34 cellular contexts compared by ENCODE assay signal in the genomic region with DNA sequence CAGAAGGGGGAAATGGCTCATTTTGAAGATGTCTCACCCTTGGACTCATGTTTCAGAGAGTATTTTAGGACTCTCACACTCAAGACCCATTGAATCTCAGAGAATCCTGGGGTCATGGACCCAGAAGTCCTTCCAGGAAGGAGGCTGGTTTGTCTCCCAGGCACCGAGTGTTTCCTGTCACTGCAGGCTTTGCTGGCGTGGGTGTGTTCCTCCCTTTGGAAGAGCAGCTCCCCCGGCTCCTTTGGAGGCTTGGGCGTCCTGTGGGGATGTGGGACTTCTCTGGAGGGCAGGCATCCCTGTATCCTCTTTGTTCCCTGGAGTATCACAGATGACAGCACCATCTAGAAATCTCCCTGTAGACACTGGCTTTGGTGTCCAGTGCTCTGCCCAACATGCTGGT. TPM values are rescaled to one million over a fixed set of nuclear protein-coding genes. Genes with fewer than 3 reads are reported as not detected.
"Had no signal": no experiment of that assay in that cellular context is flagged by ENCODE, and none has a peak within 500 bp of the region (broad histone marks: within the 10 kb centered on the region; RNA-seq: fewer than 3 reads in every experiment).

No MANE protein-coding gene starts in this region.

- H3K27ac Mint-ChIP-seq: activated B cell treated with CpG ODN at 0.5 μM for 24 hours; activated CD4-positive, alpha-beta memory T cell treated with anti-CD3 and anti-CD28 coated beads for 36 hours; activated naive CD4-positive, alpha-beta T cell treated with anti-CD3 and anti-CD28 coated beads, Interleukin-2, amount 10 ng/mL, durations not matched to agents 7 days and 5 days; activated naive CD8-positive, alpha-beta T cell treated with anti-CD3 and anti-CD28 coated beads for 36 hours; activated T-helper 1 cell treated with anti-CD3 and anti-CD28 coated beads, Interleukin-12 subunit alpha, Interleukin-12 subunit beta, Interleukin-2, Interleukin-4 antibody, amounts not matched to agents 30 ng/mL and 10 ng/mL and 1 ng/mL, durations not matched to agents 14 hours and 24 hours and 36 hours had no signal

- H2AFZ ChIP-seq: PC-9 had no signal

- H3K27me3 Mint-ChIP-seq: activated B cell treated with CpG ODN at 0.5 μM for 24 hours; activated CD4-positive, alpha-beta memory T cell treated with anti-CD3 and anti-CD28 coated beads for 36 hours; activated naive CD4-positive, alpha-beta T cell treated with anti-CD3 and anti-CD28 coated beads, Interleukin-2, amount 10 ng/mL, durations not matched to agents 7 days and 5 days; activated naive CD8-positive, alpha-beta T cell treated with anti-CD3 and anti-CD28 coated beads for 36 hours had no signal

- H3K4me3 ChIP-seq: ascending aorta, PC-9 had no signal

- H3K4me2 ChIP-seq: KMS-11, PC-9 had no signal

- H3K4me3 Mint-ChIP-seq: activated B cell treated with CpG ODN at 0.5 μM for 24 hours; activated CD4-positive, alpha-beta memory T cell treated with anti-CD3 and anti-CD28 coated beads for 36 hours; activated naive CD4-positive, alpha-beta T cell treated with anti-CD3 and anti-CD28 coated beads, Interleukin-2, amount 10 ng/mL, durations not matched to agents 7 days and 5 days; activated naive CD8-positive, alpha-beta T cell treated with anti-CD3 and anti-CD28 coated beads for 36 hours; activated T-cell treated with anti-CD3 and anti-CD28 coated beads, Interleukin-2, amount 50 U/mL, for 4 hours; activated T-helper 1 cell treated with anti-CD3 and anti-CD28 coated beads, Interleukin-12 subunit alpha, Interleukin-12 subunit beta, Interleukin-2, Interleukin-4 antibody, amounts not matched to agents 30 ng/mL and 10 ng/mL and 1 ng/mL, durations not matched to agents 14 hours and 24 hours and 36 hours had no signal

- FAIRE-seq: RCC 7860 had no signal

- H3K9me3 Mint-ChIP-seq: activated B cell treated with CpG ODN at 0.5 μM for 24 hours; activated CD4-positive, alpha-beta memory T cell treated with anti-CD3 and anti-CD28 coated beads for 36 hours; activated naive CD4-positive, alpha-beta T cell treated with anti-CD3 and anti-CD28 coated beads, Interleukin-2, amount 10 ng/mL, durations not matched to agents 7 days and 5 days; activated naive CD8-positive, alpha-beta T cell treated with anti-CD3 and anti-CD28 coated beads for 36 hours; activated T-cell treated with anti-CD3 and anti-CD28 coated beads, Interleukin-2, amount 50 U/mL, for 4 hours; activated T-helper 1 cell treated with anti-CD3 and anti-CD28 coated beads, Interleukin-12 subunit alpha, Interleukin-12 subunit beta, Interleukin-2, Interleukin-4 antibody, amounts not matched to agents 30 ng/mL and 10 ng/mL and 1 ng/mL, durations not matched to agents 14 hours and 24 hours and 36 hours had no signal

- DNase-seq: activated B cell treated with CpG ODN at 0.5 μM for 24 hours; activated CD4-positive, alpha-beta memory T cell treated with anti-CD3 and anti-CD28 coated beads for 36 hours; activated CD4-positive, alpha-beta T cell treated with anti-CD3 and anti-CD28 coated beads for 4 hours; activated CD4-positive, alpha-beta T cell treated with anti-CD3 and anti-CD28 coated beads, Interleukin-2, amount 50 U/mL, for 1 hour; activated CD4-positive, CD25-positive, alpha-beta regulatory T cell treated with anti-CD3 and anti-CD28 coated beads, Interleukin-2, amount 50 U/mL, for 72 hours; activated CD8-positive, alpha-beta memory T cell treated with anti-CD3 and anti-CD28 coated beads, Interleukin-2, amount 50 U/mL, for 4 hours; activated naive CD4-positive, alpha-beta T cell treated with anti-CD3 and anti-CD28 coated beads, Interleukin-2, amount 10 ng/mL, durations not matched to agents 7 days and 5 days; activated naive CD8-positive, alpha-beta T cell treated with anti-CD3 and anti-CD28 coated beads for 36 hours; activated T-cell treated with anti-CD3 and anti-CD28 coated beads for 4 hours; activated T-cell treated with anti-CD3 and anti-CD28 coated beads, Interleukin-2, amount 50 U/mL, for 4 hours; amniotic stem cell; MM.1S; MV-4-11; NCI-H1092; NCI-H1436 treated with DMSO at 0.1 percent for 48 hours; NCI-H1694 treated with DMSO at 0.1 percent for 48 hours; NCI-H2029 treated with DMSO at 0.1 percent for 48 hours; NCI-H2107; NCI-H2171; NCI-H510A; NCI-H526; NCI-H748 treated with DMSO at 0.1 percent for 48 hours; NK-92 treated with Interleukin-12 subunit alpha and Interleukin-12 subunit beta, amount 100 ng/mL, for 24 hours; PC-9; SW 1271; T-helper 1 cell; T-helper 9 cell had no signal

- H3K9me3 ChIP-seq: ascending aorta had no signal

- H3K4me1 Mint-ChIP-seq: activated B cell treated with CpG ODN at 0.5 μM for 24 hours; activated naive CD4-positive, alpha-beta T cell treated with anti-CD3 and anti-CD28 coated beads, Interleukin-2, amount 10 ng/mL, durations not matched to agents 7 days and 5 days had no signal

- H3K27ac ChIP-seq: ascending aorta, KMS-11, PC-9, RWPE1, VCaP had no signal

- H3K4me1 ChIP-seq: ascending aorta had no signal

- ATAC-seq: activated T-cell treated with anti-CD3 and anti-CD28 coated beads, Interleukin-2, amount 50 U/mL, for 4 hours; Right ventricle myocardium inferior had no signal

- H3K9ac ChIP-seq: KMS-11 had no signal

- H3K27me3 ChIP-seq: ascending aorta had no signal

RNA-seq across cellular contexts. Expression of a gene that starts 54.3 kb away (rescaled TPM):
- total RNA-seq: ascending aorta had no signal
